In the genomic region with DNA sequence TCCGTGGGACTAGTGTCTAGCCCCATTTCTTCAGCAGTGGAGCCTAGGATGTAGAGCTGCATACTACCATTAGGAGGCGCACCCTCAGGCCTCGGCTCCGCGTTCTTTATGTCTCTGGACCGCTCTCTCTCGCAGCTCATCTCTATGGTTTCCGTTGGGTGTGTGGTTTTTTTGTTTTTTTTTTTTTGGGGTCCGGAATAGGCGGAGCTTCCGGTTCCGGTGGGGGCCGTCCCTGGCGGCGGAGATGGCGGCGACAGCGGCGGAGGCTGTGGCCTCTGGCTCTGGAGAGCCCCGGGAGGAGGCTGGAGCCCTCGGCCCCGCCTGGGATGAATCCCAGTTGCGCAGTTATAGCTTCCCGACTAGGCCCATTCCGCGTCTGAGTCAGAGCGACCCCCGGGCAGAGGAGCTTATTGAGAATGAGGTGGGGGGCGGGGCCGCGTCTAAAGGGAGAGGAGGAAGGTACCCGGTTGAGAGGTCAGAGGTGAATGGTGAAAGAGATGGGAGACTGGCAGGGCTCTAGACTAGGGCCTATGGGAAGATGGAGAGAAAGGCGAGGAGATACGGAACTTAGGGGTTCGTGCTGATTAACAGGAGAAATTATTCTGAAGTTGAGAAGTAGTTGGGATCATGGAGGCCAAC, we compare ENCODE assay signal across 8 cellular contexts. TPM values are rescaled to one million over a fixed set of nuclear protein-coding genes. Genes with fewer than 3 reads are reported as not detected.
DNase-seq lines count a peak whose midpoint lies in the region; ATAC-seq and TF ChIP-seq lines count a peak whose summit lies in the region.

A gene (plus strand): TSS at position 229 of the 639 bp plus-strand sequence. CDS start 16 bp downstream, at position 245.

- ATAC-seq in HG02798 (IDR thresholded peaks at IDR 0.05; ENCODE audit: poor library complexity, unreplicated experiment) (peak; percentile 98), left cardiac atrium (peak; percentile 97 to 98), upper lobe of right lung (peak; percentile 100)

- peak within 1 kb of the TSS in 2 of 5 donors; percentile 53 to 64 for H3K27ac ChIP-seq in adrenal gland
- peak within 1 kb of the TSS; percentile 43 for H3K27ac ChIP-seq in upper lobe of right lung

- peak; percentile 46 to 64 for TF ChIP-seq POLR2A in adrenal gland (IDR thresholded peaks at IDR 0.05)

- H3K9me3 ChIP-seq in adrenal gland (replicated peaks in 1 of 3) (no peaks in the 10 kb centered on the region), upper lobe of right lung (no peaks in the 10 kb centered on the region)

- 0 to 1% (median 1%) methylated on average over 27 to 35 of the region's 35 CpGs for WGBS in adrenal gland, 4 donors

- intact Hi-C loops in adrenal gland (cut with DNase I): no loop called here
- intact Hi-C loops in left cardiac atrium (cut with DNase I): no loop called here
- intact Hi-C loops in posterior vena cava (cut with DNase I): no loop called here
- intact Hi-C loops in upper lobe of right lung (cut with DNase I): no loop called here

- TF ChIP-seq CTCF in GM12875 (IDR thresholded peaks at IDR 0.05; ENCODE audit: borderline replicate concordance, insufficient read depth, low read depth, low read length) (peak; percentile 90), adrenal gland (IDR thresholded peaks at IDR 0.05) (peak; percentile 84 to 94 (median 86)), upper lobe of right lung (IDR thresholded peaks at IDR 0.05) (peak; percentile 93)

- H3K4me1 ChIP-seq in adrenal gland (replicated peaks in 1 of 2): peaks cover 4 to 26% of the 10 kb centered on the region in 2 donors
- H3K4me1 ChIP-seq in upper lobe of right lung: peaks cover 25% of the 10 kb centered on the region

- no peaks in the 10 kb centered on the region for H3K27me3 ChIP-seq in adrenal gland
- no peaks in the 10 kb centered on the region for H3K27me3 ChIP-seq in upper lobe of right lung

- peaks cover 0 to 26% of the 10 kb centered on the region in 2 donors for H3K36me3 ChIP-seq in adrenal gland (replicated peaks in 1 of 2)
- peaks cover 34% of the 10 kb centered on the region for H3K36me3 ChIP-seq in upper lobe of right lung

- DNase-seq in NCI-H1417 treated with DMSO at 0.1 percent for 48 hours (lab: John Stamatoyannopoulos, UW) (peak; percentile 10), T follicular helper cell (ENCODE audit: low read depth) (peak; percentile 79), adrenal gland (peak; percentile 86 to 96 (median 93)), left cardiac atrium (peak; percentile 93), posterior vena cava (ENCODE audit: low spot score) (peak; percentile 97), upper lobe of right lung (peak; percentile 91)

- H3K4me3 ChIP-seq in GM12875 (ENCODE audit: low read depth, low read length) (peak within 1 kb of the TSS; percentile 55), adrenal gland (peak within 1 kb of the TSS; percentile 62 to 94 (median 76)), upper lobe of right lung (peak within 1 kb of the TSS; percentile 76)

RNA-seq across cellular contexts. Expression of the gene that starts here (rescaled TPM):
- total RNA-seq in adrenal gland: 10 to 100 TPM; 10.0 to 46.4 (median 27.4) TPM
- polyA plus RNA-seq in adrenal gland: 10 to 100 TPM in 1 of 3 donors, 1 to 10 TPM in 2; 6.7 to 43.0 (median 10.0) TPM
- total RNA-seq in left cardiac atrium: 10 to 100 TPM; 30.7 to 37.8 TPM
- 10 to 100 TPM; 30.8 to 40.0 TPM for total RNA-seq in posterior vena cava
- 36.8 TPM for total RNA-seq in upper lobe of right lung

Comparison
In these comparisons a context has a peak if more than half of its experiments do, and no peak if none do; other contexts are left out.
1. DNase-seq: peak in every context shown above with its lines; median percentile 97 in posterior vena cava; 93 in adrenal gland; 93 in left cardiac atrium; 91 in upper lobe of right lung; 79 in T follicular helper cell; 10 in NCI-H1417 treated with DMSO at 0.1 percent for 48 hours.